In genomic region chr19:50728084-50728737, GRCh38 we compare ENCODE assay signal across 1 cellular context.
A peak's percentile ranks its signal among the peaks of the same experiment; 100 is the strongest.
TF ChIP-seq lines count a peak whose summit lies in the region.

No MANE protein-coding gene starts in this region.

TF ChIP-seq in K562, 482 proteins besides CTCF, POLR2A, EP300 and RAD21 (continued from another document and continues in another):
- TF ChIP-seq ZNF436 (CRISPR knock-in tag; IDR thresholded peaks at IDR 0.05) (peak; percentile 14; the same call in 1 of the 2 replicates), BMI1 (IDR thresholded peaks at IDR 0.05; ENCODE audit: low read length) (no peak), CBX3 (IDR thresholded peaks at IDR 0.05; ENCODE audit: borderline replicate concordance in 1 of 2, low read length in 2 of 2) (peak in 1 of 2 experiments; percentile 91; a peak in 2 of 3 replicates), CXXC5 (CRISPR knock-in tag; IDR thresholded peaks at IDR 0.05) (peak; percentile 92), RCOR1 (IDR thresholded peaks at IDR 0.05; ENCODE audit: borderline replicate concordance in 1 of 2, low read depth in 2 of 2, low read length in 2 of 2) (peak in 1 of 2 experiments; percentile 76; a peak in 2 of 4 replicates), TOE1 (IDR thresholded peaks at IDR 0.05; ENCODE audit: borderline replicate concordance) (no peak), TOE1 (CRISPR knock-in tag; IDR thresholded peaks at IDR 0.05; ENCODE audit: borderline replicate concordance, low read depth) (no peak), SIN3A (IDR thresholded peaks at IDR 0.05; ENCODE audit: borderline replicate concordance in 2 of 2, control insufficient read depth in 1 of 2, low read depth in 2 of 2, low read length in 2 of 2) (peak in 1 of 2 experiments; percentile 51; a peak in 1 of 4 replicates), SMARCA5 (IDR thresholded peaks at IDR 0.05) (0 out of 2 replicates have a peak, but pooled peaks have one; percentile 28), POLR2AphosphoS2 (IDR thresholded peaks at IDR 0.05; ENCODE audit: low read length) (peak; percentile 91; the same call in 1 of the 2 replicates), MNT (conservative IDR thresholded peaks at IDR 0.05) (peak; percentile 82 to 93), NR1H2 (CRISPR knock-in tag; IDR thresholded peaks at IDR 0.05) (no peak), E2F4 (CRISPR knock-in tag; IDR thresholded peaks at IDR 0.05; ENCODE audit: low read depth) (no peak), GABPA (tag; conservative IDR thresholded peaks at IDR 0.05; ENCODE audit: low read depth) (peak; percentile 81), MTA3 (IDR thresholded peaks at IDR 0.05; ENCODE audit: borderline replicate concordance) (peak; percentile 73; the same call in 1 of the 2 replicates), ZNF584 (CRISPR knock-in tag; IDR thresholded peaks at IDR 0.05; ENCODE audit: low read depth) (0 out of 2 replicates have a peak, but pooled peaks have one; percentile 46), ZC3H4 (CRISPR knock-in tag; IDR thresholded peaks at IDR 0.05; ENCODE audit: borderline replicate concordance) (no peak), NR2C2 (CRISPR knock-in tag; IDR thresholded peaks at IDR 0.05) (0 out of 2 replicates have a peak, but pooled peaks have one; percentile 22), NR2C2 (tag; IDR thresholded peaks at IDR 0.05) (peak; percentile 93), TBP (optimal IDR thresholded peaks at IDR 0.05; ENCODE audit: low read depth, low read length) (peak; percentile 75), FOXO4 (CRISPR knock-in tag; IDR thresholded peaks at IDR 0.05) (peak; percentile 85; the same call in 1 of the 2 replicates), JUND (IDR thresholded peaks at IDR 0.05; ENCODE audit: borderline replicate concordance, low read depth, low read length) (peak; percentile 61; the same call in 1 of the 2 replicates), JUND (tag; IDR thresholded peaks at IDR 0.05; ENCODE audit: borderline replicate concordance, low read depth, low read length) (peak; percentile 61; the same call in 1 of the 3 replicates), NR2C1 (IDR thresholded peaks at IDR 0.05) (peak; percentile 77), NR2C1 (tag; IDR thresholded peaks at IDR 0.05) (peak; percentile 79; the same call in 1 of the 2 replicates), POLR2AphosphoS5 (IDR thresholded peaks at IDR 0.05; ENCODE audit: control insufficient read depth, insufficient read depth, low read depth, low read length) (0 out of 2 replicates have a peak, but pooled peaks have one; percentile 20), DMBX1 (CRISPR knock-in tag; IDR thresholded peaks at IDR 0.05; ENCODE audit: borderline replicate concordance) (peak; percentile 22; the same call in 1 of the 2 replicates), STAT5B (CRISPR knock-in tag; IDR thresholded peaks at IDR 0.05) (no peak), ZNF395 (CRISPR knock-in tag; IDR thresholded peaks at IDR 0.05) (peak; percentile 48; the same call in 1 of the 2 replicates), OTX1 (CRISPR knock-in tag; IDR thresholded peaks at IDR 0.05) (0 out of 2 replicates have a peak, but pooled peaks have one; percentile 55), SOX6 (IDR thresholded peaks at IDR 0.05) (peak; percentile 48; the same call in 1 of the 2 replicates), RAD51 (IDR thresholded peaks at IDR 0.05; ENCODE audit: borderline replicate concordance, low read depth) (peak; percentile 60; the same call in 1 of the 2 replicates), SRF (CRISPR knock-in tag; IDR thresholded peaks at IDR 0.05) (peak in 1 of 2 experiments; percentile 64; a peak in 2 of 4 replicates), IFI16 (CRISPR knock-in tag; IDR thresholded peaks at IDR 0.05) (no peak), CREB3L1 (IDR thresholded peaks at IDR 0.05; ENCODE audit: borderline replicate concordance, low read depth) (peak; percentile 65; the same call in 1 of the 2 replicates), ERF (CRISPR knock-in tag; IDR thresholded peaks at IDR 0.05) (peak; percentile 68; the same call in 1 of the 2 replicates), THAP12 (CRISPR knock-in tag; IDR thresholded peaks at IDR 0.05) (0 out of 2 replicates have a peak, but pooled peaks have one; percentile 69), HMGN3 (IDR thresholded peaks at IDR 0.05; ENCODE audit: borderline replicate concordance, extremely low read depth, insufficient read length, low read depth, low read length) (peak; percentile 92), ATF7 (IDR thresholded peaks at IDR 0.05) (peak; percentile 84), ATF1 (CRISPR knock-in tag; IDR thresholded peaks at IDR 0.05) (no peak), ATF1 (tag; IDR thresholded peaks at IDR 0.05) (peak; percentile 88), ZNF212 (CRISPR knock-in tag; IDR thresholded peaks at IDR 0.05) (no peak), DEAF1 (CRISPR knock-in tag; IDR thresholded peaks at IDR 0.05) (no peak), YY1 (IDR thresholded peaks at IDR 0.05; ENCODE audit: borderline replicate concordance in 1 of 3, control insufficient read depth in 1 of 3, extremely low read depth in 1 of 3, insufficient read depth in 3 of 3, insufficient read length in 1 of 3, insufficient replicate concordance in 2 of 3, low read depth in 1 of 3, low read length in 2 of 3) (peak in 1 of 3 experiments; percentile 72), MAX (CRISPR knock-in tag; IDR thresholded peaks at IDR 0.05) (peak; percentile 94), CREM (IDR thresholded peaks at IDR 0.05; ENCODE audit: low read depth) (peak; percentile 85), NFYB (IDR thresholded peaks at IDR 0.05; ENCODE audit: extremely low read depth, insufficient read length) (peak; percentile 34)
